ENCODE assay signal across 3 cellular contexts in the genomic region with DNA sequence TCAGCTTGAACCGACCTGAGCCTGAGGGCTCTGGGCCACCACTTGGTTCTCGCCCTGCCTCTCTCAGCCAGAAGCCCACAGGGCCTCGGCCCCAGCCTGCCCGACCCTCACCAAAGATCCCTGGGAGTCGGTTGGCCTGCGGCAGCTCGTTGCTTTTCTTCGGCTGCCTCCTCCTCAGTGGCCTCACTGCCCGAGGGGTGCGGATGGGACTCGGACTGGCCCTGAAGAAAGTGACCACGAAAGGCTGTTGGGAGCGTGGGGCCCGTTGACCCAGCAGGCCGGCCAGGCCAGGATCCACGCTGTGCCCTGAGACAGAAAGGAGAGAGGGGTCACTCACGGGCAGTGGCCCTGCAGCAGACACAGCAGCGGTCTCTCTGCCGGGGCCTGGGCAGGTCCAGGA. TPM values are rescaled to one million over a fixed set of nuclear protein-coding genes. Genes with fewer than 3 reads are reported as not detected.
"Had no signal": no experiment of that assay in that cellular context is flagged by ENCODE, and none has a peak within 500 bp of the region (broad histone marks: within the 10 kb centered on the region; RNA-seq: fewer than 3 reads in every experiment).

No MANE protein-coding gene starts in this region.

RNA-seq across cellular contexts. Expression of gene OXCT2, which starts 6.6 kb away (rescaled TPM):
- total RNA-seq: chondrocyte had no signal
- polyA plus RNA-seq: keratinocyte had no signal

RNA-seq across cellular contexts. Expression of gene BMP8B, which starts 24.2 kb away (rescaled TPM):
- total RNA-seq: glomerular endothelial cell had no signal
